ENCODE assay signal across 20 cellular contexts in genomic region chr5:116887104-116887503, GRCh38.
DNase-seq lines count a peak whose midpoint lies in the region; FAIRE-seq and TF ChIP-seq lines count a peak whose summit lies in the region.
"Had no signal": no experiment of that assay in that cellular context is flagged by ENCODE, and none has a peak within 500 bp of the region (broad histone marks: within the 10 kb centered on the region; RNA-seq: fewer than 3 reads in every experiment).

No MANE protein-coding gene starts in this region.

- H3K27me3 ChIP-seq in ascending aorta: no peaks in the 10 kb centered on the region
- no peaks in the 10 kb centered on the region for H3K27me3 ChIP-seq in MG63

- in situ Hi-C loops in G401 (cut with HindIII; ENCODE audit: low sequenced_read_pairs): no loop called here

- no peak overlapping the region for H3K27ac ChIP-seq in ascending aorta
- H3K27ac ChIP-seq: SK-N-MC had no signal

- H3K9me3 ChIP-seq in ascending aorta: no peaks in the 10 kb centered on the region
- H3K9me3 ChIP-seq in MG63: no peaks in the 10 kb centered on the region

- no peak for FAIRE-seq in HTR-8/SVneo (lab: Jason Lieb, UNC)
- FAIRE-seq: GM12891 had no signal

- no peak for TF ChIP-seq CTCF in epithelial cell of esophagus (IDR thresholded peaks at IDR 0.05; ENCODE audit: insufficient read depth, low read depth, low read length, missing control alignments)
- no peak for TF ChIP-seq CTCF in ascending aorta (IDR thresholded peaks at IDR 0.05)

- H3K4me1 ChIP-seq in ascending aorta: no peaks in the 10 kb centered on the region

- H3K4me3 ChIP-seq in epithelial cell of esophagus (ENCODE audit: low read length): no peak overlapping the region
- H3K4me3 ChIP-seq in ascending aorta: no peak overlapping the region
- no peak overlapping the region for H3K4me3 ChIP-seq in MG63
- H3K4me3 ChIP-seq: SK-N-MC had no signal

- DNase-seq in G401 (ENCODE audit: low spot score) (peak; percentile 27), NCI-H1417 (lab: John Stamatoyannopoulos, UW) (peak in 2 of 3 experiments; percentile 60 to 92), NCI-H748 (lab: John Stamatoyannopoulos, UW; ENCODE audit: unreplicated experiment) (peak; percentile 94), epithelial cell of esophagus (ENCODE audit: low read depth) (peak; percentile 59), ascending aorta (ENCODE audit: low spot score in 2 of 2) (no peak), MG63 (no peak), HTR-8/SVneo (ENCODE audit: insufficient read length, low spot score) (no peak)
- DNase-seq: CD4-positive, CD25-positive, alpha-beta regulatory T cell; DMS79 treated with DMSO at 0.1 percent for 48 hours; H7; KG1; NCI-H1436; NCI-H2029; NCI-H774; PC-3; SHP77 treated with DMSO at 0.1 percent for 48 hours; SW 1271; T-helper 17 cell had no signal

- intact Hi-C loops in ascending aorta (cut with DNase I): no loop called here

- no peaks in the 10 kb centered on the region for H3K36me3 ChIP-seq in ascending aorta
- no peaks in the 10 kb centered on the region for H3K36me3 ChIP-seq in MG63

Comparison
In these comparisons a context has a peak if more than half of its experiments do, and no peak if none do; other contexts are left out.
1. DNase-seq: peak in G401 (single experiment), NCI-H1417 (2 of 3), NCI-H748 (single experiment) and epithelial cell of esophagus (single experiment); none in ascending aorta (0 of 2), MG63 (single experiment) and HTR-8/SVneo (single experiment).